Comparison of ENCODE assay signal across 26 cellular contexts in genomic region chr11:64641596-64642417, GRCh38. TPM values are rescaled to one million over a fixed set of nuclear protein-coding genes. Genes with fewer than 3 reads are reported as not detected.
DNase-seq lines count a peak whose midpoint lies in the region; ATAC-seq and TF ChIP-seq lines count a peak whose summit lies in the region.
"Had no signal": no experiment of that assay in that cellular context is flagged by ENCODE, and none has a peak within 500 bp of the region (broad histone marks: within the 10 kb centered on the region; RNA-seq: fewer than 3 reads in every experiment).

No MANE protein-coding gene starts in this region.

- H3K27me3 Mint-ChIP-seq in activated T-helper 1 cell treated with anti-CD3 and anti-CD28 coated beads, Interleukin-12 subunit alpha, Interleukin-12 subunit beta, Interleukin-2, Interleukin-4 antibody, amounts not matched to agents 30 ng/mL and 10 ng/mL and 1 ng/mL, durations not matched to agents 14 hours and 24 hours and 36 hours (ENCODE audit: insufficient read depth), result peaks cover 35% of the 10 kb centered on the region

- peak overlapping the region; percentile 86 for H3K9ac ChIP-seq in neural cell (ENCODE audit: low read length)

- ATAC-seq in left ventricle myocardium superior (no peak), foreskin keratinocyte (no peak), GM19023 (IDR thresholded peaks at IDR 0.05; ENCODE audit: unreplicated experiment) (no peak)
- ATAC-seq: activated naive CD4-positive, alpha-beta T cell treated with anti-CD3 and anti-CD28 coated beads, Interleukin-2, amount 50 U/mL, for 72 hours; stimulated activated naive B cell treated with anti-CD40 and anti-IgM and Interleukin-4, amounts not matched to agents 10 μg/mL and 1 μg/mL and 100 μg/mL, for 72 hours had no signal

- intact Hi-C loops in left ventricle myocardium inferior (cut with micrococcal nuclease) (no loop called here), left ventricle myocardium superior (cut with micrococcal nuclease) (no loop called here), PC-9 (cut with micrococcal nuclease; ENCODE audit: unreplicated experiment) (no loop called here)
- intact Hi-C loops in activated T-helper 1 cell treated with anti-CD3 and anti-CD28 coated beads, Interleukin-12 subunit alpha, Interleukin-12 subunit beta, Interleukin-2, Interleukin-4 antibody, amounts not matched to agents 30 ng/mL and 10 ng/mL and 1 ng/mL, durations not matched to agents 14 hours and 24 hours and 36 hours (cut with micrococcal nuclease), result no loop called here

- H3K4me2 ChIP-seq in neural cell (ENCODE audit: low read length) (peak overlapping the region; percentile 47), PC-9 (no peak overlapping the region)

- peak overlapping the region; percentile 49 for H3K4me3 ChIP-seq in left ventricle myocardium inferior
- peak overlapping the region; percentile 70 for H3K4me3 ChIP-seq in coronary artery
- H3K4me3 ChIP-seq in neural cell (ENCODE audit: low read length), result peak overlapping the region; percentile 89
- H3K4me3 ChIP-seq in PC-9, result no peak overlapping the region

- H3F3A ChIP-seq in neural cell (ENCODE audit: insufficient read depth, low read length, poor library complexity, severe bottlenecking) (no peaks in the 10 kb centered on the region), PC-9 (ENCODE audit: insufficient read depth, low read depth) (no peaks in the 10 kb centered on the region)

- H3K4me1 ChIP-seq in left ventricle myocardium inferior (peaks cover 6% of the 10 kb centered on the region), foreskin keratinocyte (no peaks in the 10 kb centered on the region), PC-9 (replicated peaks; ENCODE audit: insufficient read depth) (no peaks in the 10 kb centered on the region)

- H4K20me1 ChIP-seq in neural cell (ENCODE audit: insufficient read depth), result no peaks in the 10 kb centered on the region
- H4K20me1 ChIP-seq in PC-9 (ENCODE audit: insufficient read depth), result no peaks in the 10 kb centered on the region

- no peaks in the 10 kb centered on the region for H3K36me3 Mint-ChIP-seq in activated T-helper 1 cell treated with anti-CD3 and anti-CD28 coated beads, Interleukin-12 subunit alpha, Interleukin-12 subunit beta, Interleukin-2, Interleukin-4 antibody, amounts not matched to agents 30 ng/mL and 10 ng/mL and 1 ng/mL, durations not matched to agents 14 hours and 24 hours and 36 hours (ENCODE audit: low read depth)
- H3K36me3 Mint-ChIP-seq: activated naive CD4-positive, alpha-beta T cell treated with anti-CD3 and anti-CD28 coated beads, Interleukin-2, amount 50 U/mL, for 72 hours; CD4-positive, alpha-beta memory T cell; stimulated activated naive B cell treated with anti-CD40 and anti-IgM and Interleukin-4, amounts not matched to agents 10 μg/mL and 1 μg/mL and 100 μg/mL, for 72 hours had no signal

- no peak for TF ChIP-seq RAD21 in neural cell (conservative IDR thresholded peaks at IDR 0.05)

- POLR2A ChIA-PET in PC-9 (lab: Charles Lee; ENCODE audit: unreplicated experiment), result no interaction called here

- no peaks in the 10 kb centered on the region for H3K9me2 ChIP-seq in neural cell (ENCODE audit: insufficient read depth, low read length)
- no peaks in the 10 kb centered on the region for H3K9me2 ChIP-seq in PC-9 (ENCODE audit: insufficient read depth)

- H3K36me3 ChIP-seq in left ventricle myocardium inferior (no peaks in the 10 kb centered on the region), neural cell (ENCODE audit: insufficient read depth, low read length) (no peaks in the 10 kb centered on the region), PC-9 (ENCODE audit: low read depth) (no peaks in the 10 kb centered on the region)
- H3K36me3 ChIP-seq: esophagus squamous epithelium, tibial nerve had no signal

- H3K4me3 Mint-ChIP-seq in activated T-helper 1 cell treated with anti-CD3 and anti-CD28 coated beads, Interleukin-12 subunit alpha, Interleukin-12 subunit beta, Interleukin-2, Interleukin-4 antibody, amounts not matched to agents 30 ng/mL and 10 ng/mL and 1 ng/mL, durations not matched to agents 14 hours and 24 hours and 36 hours, result no peak overlapping the region
- H3K4me3 Mint-ChIP-seq: activated CD4-positive, alpha-beta memory T cell treated with anti-CD3 and anti-CD28 coated beads, Interleukin-2, amount 10 ng/mL, durations not matched to agents 7 days and 5 days; nephron progenitor cell; stimulated activated naive B cell treated with anti-CD40 and anti-IgM and Interleukin-4, amounts not matched to agents 10 μg/mL and 1 μg/mL and 100 μg/mL, for 72 hours had no signal

- no peak overlapping the region for H3K27ac ChIP-seq in left ventricle myocardium inferior (replicated peaks)
- no peak overlapping the region for H3K27ac ChIP-seq in coronary artery
- peak overlapping the region; percentile 54 for H3K27ac ChIP-seq in neural cell (ENCODE audit: low read length)
- no peak overlapping the region for H3K27ac ChIP-seq in foreskin keratinocyte
- no peak overlapping the region for H3K27ac ChIP-seq in PC-9
- H3K27ac ChIP-seq: esophagus squamous epithelium, tibial nerve had no signal

- DNase-seq in left ventricle myocardium inferior (no peak), left ventricle myocardium superior (no peak), coronary artery (ENCODE audit: low spot score) (no peak), foreskin keratinocyte (no peak), PC-9 (no peak)
- no peak for DNase-seq in activated T-helper 1 cell treated with anti-CD3 and anti-CD28 coated beads, Interleukin-12 subunit alpha, Interleukin-12 subunit beta, Interleukin-2, Interleukin-4 antibody, amounts not matched to agents 30 ng/mL and 10 ng/mL and 1 ng/mL, durations not matched to agents 14 hours and 24 hours and 36 hours (ENCODE audit: low spot score)
- DNase-seq: activated CD4-positive, alpha-beta memory T cell treated with anti-CD3 and anti-CD28 coated beads, Interleukin-2, amount 10 ng/mL, durations not matched to agents 7 days and 5 days; activated T-cell treated with anti-CD3 and anti-CD28 coated beads, Interleukin-2, amount 50 U/mL, for 48 hours; CD4-positive, alpha-beta memory T cell; DMS79; effector CD4-positive, alpha-beta T cell; esophagus squamous epithelium; kidney; mesenchymal stem cell; MV-4-11; NCI-H1930; NCI-H524; stimulated activated CD4-positive, alpha-beta T cell treated with anti-CD3 and anti-CD28 coated beads, Interleukin-15, amount 100 ng/mL, for 24 hours; stimulated activated naive B cell treated with anti-CD40 and anti-IgM and Interleukin-4, amounts not matched to agents 10 μg/mL and 1 μg/mL and 100 μg/mL, for 72 hours; T-helper 1 cell had no signal

- H3K9me3 Mint-ChIP-seq in activated T-helper 1 cell treated with anti-CD3 and anti-CD28 coated beads, Interleukin-12 subunit alpha, Interleukin-12 subunit beta, Interleukin-2, Interleukin-4 antibody, amounts not matched to agents 30 ng/mL and 10 ng/mL and 1 ng/mL, durations not matched to agents 14 hours and 24 hours and 36 hours, result no peaks in the 10 kb centered on the region
- H3K9me3 Mint-ChIP-seq: activated CD4-positive, alpha-beta memory T cell treated with anti-CD3 and anti-CD28 coated beads, Interleukin-2, amount 10 ng/mL, durations not matched to agents 7 days and 5 days; activated naive CD4-positive, alpha-beta T cell treated with anti-CD3 and anti-CD28 coated beads, Interleukin-2, amount 50 U/mL, for 72 hours; CD4-positive, alpha-beta memory T cell; nephron progenitor cell; stimulated activated naive B cell treated with anti-CD40 and anti-IgM and Interleukin-4, amounts not matched to agents 10 μg/mL and 1 μg/mL and 100 μg/mL, for 72 hours had no signal

- peaks cover 43% of the 10 kb centered on the region for H3K79me2 ChIP-seq in neural cell (replicated peaks; ENCODE audit: insufficient read depth, low read length)
- no peaks in the 10 kb centered on the region for H3K79me2 ChIP-seq in PC-9 (ENCODE audit: low read depth)

- H3K27ac Mint-ChIP-seq in activated T-helper 1 cell treated with anti-CD3 and anti-CD28 coated beads, Interleukin-12 subunit alpha, Interleukin-12 subunit beta, Interleukin-2, Interleukin-4 antibody, amounts not matched to agents 30 ng/mL and 10 ng/mL and 1 ng/mL, durations not matched to agents 14 hours and 24 hours and 36 hours, result no peak overlapping the region
- H3K27ac Mint-ChIP-seq: activated CD4-positive, alpha-beta memory T cell treated with anti-CD3 and anti-CD28 coated beads, Interleukin-2, amount 10 ng/mL, durations not matched to agents 7 days and 5 days; activated naive CD4-positive, alpha-beta T cell treated with anti-CD3 and anti-CD28 coated beads, Interleukin-2, amount 50 U/mL, for 72 hours; CD4-positive, alpha-beta memory T cell; nephron progenitor cell; stimulated activated naive B cell treated with anti-CD40 and anti-IgM and Interleukin-4, amounts not matched to agents 10 μg/mL and 1 μg/mL and 100 μg/mL, for 72 hours had no signal

- H3K9me3 ChIP-seq in left ventricle myocardium inferior (replicated peaks) (no peaks in the 10 kb centered on the region), neural cell (ENCODE audit: low read length) (no peaks in the 10 kb centered on the region), PC-9 (ENCODE audit: insufficient read depth, low read depth) (no peaks in the 10 kb centered on the region)
- H3K9me3 ChIP-seq: esophagus squamous epithelium, tibial nerve had no signal

- BruUV-seq in PC-9 (replicated peaks; lab: Mats Ljungman, UMichigan), result no TSS peak

- CTCF ChIA-PET in PC-9 (lab: Charles Lee), result no interaction called here

- H3K27me3 ChIP-seq in left ventricle myocardium inferior (ENCODE audit: low read depth), result peaks cover 100% of the 10 kb centered on the region
- H3K27me3 ChIP-seq in neural cell (ENCODE audit: insufficient read depth, low read depth, low read length), result no peaks in the 10 kb centered on the region
- H3K27me3 ChIP-seq in foreskin keratinocyte, result peaks cover 96% of the 10 kb centered on the region
- peaks cover 66% of the 10 kb centered on the region for H3K27me3 ChIP-seq in PC-9 (ENCODE audit: insufficient read depth, low read depth)

- H2AFZ ChIP-seq in neural cell (ENCODE audit: low read depth, low read length) (no peak overlapping the region), PC-9 (no peak overlapping the region)

- no peak for TF ChIP-seq EP300 in neural cell (conservative IDR thresholded peaks at IDR 0.05; ENCODE audit: poor library complexity, severe bottlenecking)

- H3K4me1 Mint-ChIP-seq in activated T-helper 1 cell treated with anti-CD3 and anti-CD28 coated beads, Interleukin-12 subunit alpha, Interleukin-12 subunit beta, Interleukin-2, Interleukin-4 antibody, amounts not matched to agents 30 ng/mL and 10 ng/mL and 1 ng/mL, durations not matched to agents 14 hours and 24 hours and 36 hours (ENCODE audit: low read depth), result no peaks in the 10 kb centered on the region
- H3K4me1 Mint-ChIP-seq: activated CD4-positive, alpha-beta memory T cell treated with anti-CD3 and anti-CD28 coated beads, Interleukin-2, amount 10 ng/mL, durations not matched to agents 7 days and 5 days had no signal

- TF ChIP-seq CTCF in left ventricle myocardium inferior (IDR thresholded peaks at IDR 0.05; ENCODE audit: borderline replicate concordance), result no peak
- TF ChIP-seq CTCF in coronary artery (IDR thresholded peaks at IDR 0.05), result no peak
- no peak for TF ChIP-seq CTCF in neural cell (IDR thresholded peaks at IDR 0.05; ENCODE audit: poor library complexity, severe bottlenecking)
- no peak for TF ChIP-seq CTCF in foreskin keratinocyte (conservative IDR thresholded peaks at IDR 0.05)
- TF ChIP-seq CTCF in PC-9 (conservative IDR thresholded peaks at IDR 0.05), result no peak

RNA-seq across cellular contexts. Expression of gene SLC22A12, which starts 50.8 kb away (rescaled TPM):
- not detected for total RNA-seq in left ventricle myocardium inferior
- not detected for total RNA-seq in left ventricle myocardium superior
- not detected in 2 replicates for polyA plus RNA-seq in neural cell
- polyA minus RNA-seq in neural cell, result not detected in 2 replicates
- total RNA-seq in activated T-helper 1 cell treated with anti-CD3 and anti-CD28 coated beads, Interleukin-12 subunit alpha, Interleukin-12 subunit beta, Interleukin-2, Interleukin-4 antibody, amounts not matched to agents 30 ng/mL and 10 ng/mL and 1 ng/mL, durations not matched to agents 14 hours and 24 hours and 36 hours, result not detected in 2 replicates
- not detected in 2 replicates for total RNA-seq in foreskin keratinocyte
- polyA plus RNA-seq in foreskin keratinocyte, result not detected in 2 replicates
- not detected in 2 replicates for total RNA-seq in PC-9 (2021)
- total RNA-seq: activated CD4-positive, alpha-beta memory T cell treated with anti-CD3 and anti-CD28 coated beads, Interleukin-2, amount 10 ng/mL, durations not matched to agents 7 days and 5 days; activated naive CD4-positive, alpha-beta T cell treated with anti-CD3 and anti-CD28 coated beads, Interleukin-2, amount 50 U/mL, for 72 hours; CD4-positive, alpha-beta memory T cell; esophagus squamous epithelium had no signal
- polyA plus RNA-seq: AG04450; CD4-positive, alpha-beta memory T cell had no signal
